8 cellular contexts compared by ENCODE assay signal in the genomic region with DNA sequence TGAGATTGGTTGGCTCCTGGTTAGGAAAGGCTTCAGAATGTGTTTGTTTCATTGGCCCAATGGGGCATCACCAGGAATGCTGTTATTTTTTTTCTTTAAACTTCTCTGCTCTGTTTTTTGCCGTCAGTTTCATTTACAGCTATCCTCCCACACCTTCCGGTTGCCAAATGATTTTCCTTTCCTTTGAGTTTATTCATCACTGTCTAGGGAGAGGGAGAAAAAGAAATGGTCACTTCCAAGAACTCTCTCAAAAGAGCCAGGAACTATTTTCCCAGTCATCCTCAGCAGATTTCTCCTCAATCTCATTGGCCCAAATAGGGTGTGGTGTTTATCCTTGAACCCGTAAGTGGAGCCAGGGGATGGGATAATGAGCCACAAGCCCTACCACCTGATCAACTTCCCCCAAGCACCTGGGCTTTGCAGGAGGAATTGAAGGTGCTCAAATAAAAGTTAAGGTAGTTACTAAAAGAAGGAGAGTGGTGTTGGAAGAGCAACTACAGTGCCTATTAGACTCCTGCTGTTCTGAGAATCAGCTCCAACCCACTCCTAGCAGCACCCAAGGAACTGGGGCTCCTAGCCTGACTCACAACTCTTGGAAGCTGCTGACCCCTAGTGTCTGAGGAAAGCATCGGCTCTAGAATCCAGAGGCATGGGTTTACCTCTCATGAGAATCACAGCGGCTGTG. TPM values are rescaled to one million over a fixed set of nuclear protein-coding genes. Genes with fewer than 3 reads are reported as not detected.
DNase-seq lines count a peak whose midpoint lies in the region; ATAC-seq, FAIRE-seq and TF ChIP-seq lines count a peak whose summit lies in the region.

No MANE protein-coding gene starts in this region.

- intact Hi-C loops in thyroid gland (cut with DNase I) = loop anchor here (10.0 kb wide), 2 partner anchors 190 to 550 kb away; no protein-coding TSS in a partner anchor

- H3K4me1 ChIP-seq in thyroid gland = no peaks in the 10 kb centered on the region

- WGBS in thyroid gland, 2 donors = 52% methylated on average over 5 of the region's 5 CpGs

- no peaks in the 10 kb centered on the region for H3K27me3 ChIP-seq in thyroid gland

- peak; percentile 94 for ATAC-seq in HG02610 (IDR thresholded peaks at IDR 0.05; ENCODE audit: unreplicated experiment)

- DNase-seq in AG08395 (ENCODE audit: low spot score) (peak; percentile 90), GM12892 (ENCODE audit: insufficient read length) (peak; percentile 27), MV-4-11 (lab: John Stamatoyannopoulos, UW) (peak; percentile 46), SHP77 treated with DMSO at 0.1 percent for 48 hours (lab: John Stamatoyannopoulos, UW) (peak; percentile 36), dermis microvascular lymphatic vessel endothelial cell (ENCODE audit: low read depth in 2 of 2) (peak; percentile 66 to 90), lung microvascular endothelial cell (ENCODE audit: low read depth in 2 of 2) (peak; percentile 85 to 93), thyroid gland (peak; percentile 65 to 68)

- peak; percentile 80 for FAIRE-seq in GM12892 (lab: Jason Lieb, UNC)

- no peak for TF ChIP-seq POLR2A in GM12892 (IDR thresholded peaks at IDR 0.05; ENCODE audit: low read depth, low read length)
- no peak for TF ChIP-seq POLR2A in thyroid gland (IDR thresholded peaks at IDR 0.05)

- TF ChIP-seq CTCF in thyroid gland (IDR thresholded peaks at IDR 0.05) = peak; percentile 43 to 91 (median 86)

- H3K27ac ChIP-seq in thyroid gland = no peak overlapping the region

- no peak overlapping the region for H3K4me3 ChIP-seq in thyroid gland (replicated peaks in 1 of 3)

- no peaks in the 10 kb centered on the region for H3K9me3 ChIP-seq in thyroid gland

- no peaks in the 10 kb centered on the region for H3K36me3 ChIP-seq in thyroid gland

RNA-seq across cellular contexts. Expression of gene SCHIP1, which starts 34.8 kb away (rescaled TPM):
- 0.42 TPM for polyA plus RNA-seq in GM12892 (2012; ENCODE audit: missing spikeins)
- total RNA-seq in dermis microvascular lymphatic vessel endothelial cell (2.7 TPM in 2 replicates), lung microvascular endothelial cell (2.4 and 3.1 TPM in 2 replicates), thyroid gland (1 to 10 TPM; 1.8 to 3.4 (median 2.4) TPM)

Comparison
In these comparisons a context has a peak if more than half of its experiments do, and no peak if none do; other contexts are left out.
1. DNase-seq: peak in every context shown above with its lines; median percentile 90 in AG08395; 89 in lung microvascular endothelial cell; 78 in dermis microvascular lymphatic vessel endothelial cell; 66 in thyroid gland; 46 in MV-4-11; 36 in SHP77 treated with DMSO at 0.1 percent for 48 hours; 27 in GM12892.